In genomic region chr17:41530062-41531048, GRCh38 we compare ENCODE assay signal across 8 cellular contexts. TPM values are rescaled to one million over a fixed set of nuclear protein-coding genes. Genes with fewer than 3 reads are reported as not detected.
DNase-seq lines count a peak whose midpoint lies in the region; TF ChIP-seq lines count a peak whose summit lies in the region.
"Had no signal": no experiment of that assay in that cellular context is flagged by ENCODE, and none has a peak within 500 bp of the region (broad histone marks: within the 10 kb centered on the region; RNA-seq: fewer than 3 reads in every experiment).

No MANE protein-coding gene starts in this region.

- in situ Hi-C loops in HAP-1 (cut with MboI; ENCODE audit: low sequenced_read_pairs): no loop called here

- H3K9ac ChIP-seq in adipocyte (ENCODE audit: low read length): no peak overlapping the region

- no peaks in the 10 kb centered on the region for H3K36me3 ChIP-seq in adipocyte (ENCODE audit: control insufficient read depth, insufficient read depth, low read length, severe bottlenecking)
- peaks cover 2% of the 10 kb centered on the region for H3K36me3 ChIP-seq in kidney epithelial cell (ENCODE audit: control insufficient read depth, insufficient read depth, low read length)
- no peaks in the 10 kb centered on the region for H3K36me3 ChIP-seq in HAP-1 (replicated peaks)

- H3K4me1 ChIP-seq in adipocyte (ENCODE audit: control insufficient read depth, insufficient read depth, low read length): peaks cover 10% of the 10 kb centered on the region
- no peaks in the 10 kb centered on the region for H3K4me1 ChIP-seq in HAP-1

- DNase-seq in HS-27A (ENCODE audit: low read depth) (peak; percentile 65), adipocyte (ENCODE audit: low read depth) (peak; percentile 84), kidney epithelial cell (ENCODE audit: low read depth) (peak; percentile 96), ureter (ENCODE audit: low spot score) (peak; percentile 78), COR-L47 (lab: John Stamatoyannopoulos, UW) (no peak), HAP-1 (ENCODE audit: low spot score in 2 of 2) (no peak)
- no peak for DNase-seq in activated CD4-positive, alpha-beta T cell treated with anti-CD3 and anti-CD28 coated beads, Interleukin-2, amount 50 U/mL, for 4 hours
- DNase-seq: activated naive CD4-positive, alpha-beta T cell treated with anti-CD3 and anti-CD28 coated beads, Interleukin-2, amount 10 ng/mL, durations not matched to agents 7 days and 5 days had no signal

- H3K27me3 ChIP-seq in adipocyte (replicated peaks; ENCODE audit: control insufficient read depth, insufficient read depth, low read length) (peaks cover 13% of the 10 kb centered on the region), kidney epithelial cell (ENCODE audit: control insufficient read depth, insufficient read depth, low read length) (no peaks in the 10 kb centered on the region), HAP-1 (ENCODE audit: low read depth) (peaks cover 13% of the 10 kb centered on the region; the same call in 1 of the 2 replicates)

- H3K4me3 ChIP-seq in adipocyte (ENCODE audit: low read length): no peak overlapping the region
- no peak overlapping the region for H3K4me3 ChIP-seq in kidney epithelial cell (ENCODE audit: low read depth, low read length)
- no peak overlapping the region for H3K4me3 ChIP-seq in HAP-1

- no peak for TF ChIP-seq CTCF in kidney epithelial cell (IDR thresholded peaks at IDR 0.05; ENCODE audit: insufficient read depth, low read length, poor library complexity, severe bottlenecking)

- H3K9me3 ChIP-seq in adipocyte (ENCODE audit: control insufficient read depth, low read length) (no peaks in the 10 kb centered on the region), HAP-1 (no peaks in the 10 kb centered on the region)

RNA-seq across cellular contexts. Expression of gene KRT19, which starts 2.2 kb away (rescaled TPM):
- total RNA-seq in kidney epithelial cell: 851 and 925 TPM in 2 replicates
- total RNA-seq in ureter: 2,124 TPM

RNA-seq across cellular contexts. Expression of gene KRT15, which starts 11.7 kb away (rescaled TPM):
- total RNA-seq in kidney epithelial cell (1.3 and 1.6 TPM in 2 replicates), ureter (147 TPM)

RNA-seq across cellular contexts. Expression of gene KRT13, which starts 24.9 kb away (rescaled TPM):
- total RNA-seq in kidney epithelial cell: 0.96 TPM in 1 of 2 replicates, not detected in the other
- 2,358 TPM for total RNA-seq in ureter

RNA-seq across cellular contexts. Expression of gene KRT36, which starts 40.6 kb away (rescaled TPM):
- not detected in 2 replicates for total RNA-seq in kidney epithelial cell
- total RNA-seq in ureter: not detected

RNA-seq across cellular contexts. Expression of gene KRT9, which starts 41.5 kb away (rescaled TPM):
- total RNA-seq in kidney epithelial cell: not detected in 2 replicates
- total RNA-seq in ureter: not detected

Comparison
In these comparisons a context has a peak if more than half of its experiments do, and no peak if none do; other contexts are left out.
1. DNase-seq: peak in HS-27A (single experiment), adipocyte (single experiment), kidney epithelial cell (single experiment) and ureter (single experiment); none in activated CD4-positive, alpha-beta T cell treated with anti-CD3 and anti-CD28 coated beads, Interleukin-2, amount 50 U/mL, for 4 hours (0 of 2), COR-L47 (single experiment) and HAP-1 (0 of 2).
2. RNA of gene KRT15, which starts 11.7 kb away (total RNA-seq): 147 TPM in ureter (single experiment); 1.3 to 1.6 TPM in kidney epithelial cell; every median in the first group is over 10 times any median in the second.
3. RNA of gene KRT13, which starts 24.9 kb away (total RNA-seq): 2,358 TPM in ureter (single experiment); 0.96 TPM in kidney epithelial cell; every median in the first group is over 1,000 times any median in the second.